1 cellular context compared by ENCODE assay signal in genomic region chr5:122924203-122924602, GRCh38.
TF ChIP-seq lines count a peak whose summit lies in the region.

No MANE protein-coding gene starts in this region.

TF ChIP-seq in K562, 482 proteins besides CTCF, POLR2A, EP300 and RAD21 (continued from another document):
- TF ChIP-seq CREB3 (tag; conservative IDR thresholded peaks at IDR 0.05; ENCODE audit: low read depth) (no peak), RBM14 (IDR thresholded peaks at IDR 0.05; ENCODE audit: borderline replicate concordance, insufficient read depth, low read depth, low read length) (no peak), CBX3 (IDR thresholded peaks at IDR 0.05; ENCODE audit: borderline replicate concordance in 1 of 2, low read length in 2 of 2) (no peak), SAFB (IDR thresholded peaks at IDR 0.05; ENCODE audit: borderline replicate concordance, low read depth, low read length) (no peak), TEAD2 (tag; IDR thresholded peaks at IDR 0.05) (no peak), MYNN (IDR thresholded peaks at IDR 0.05) (no peak), MYNN (CRISPR knock-in tag; IDR thresholded peaks at IDR 0.05) (no peak), ZNF583 (CRISPR knock-in tag; IDR thresholded peaks at IDR 0.05) (no peak), JUND (IDR thresholded peaks at IDR 0.05; ENCODE audit: borderline replicate concordance, low read depth, low read length) (no peak), JUND (tag; IDR thresholded peaks at IDR 0.05; ENCODE audit: borderline replicate concordance, low read depth, low read length) (no peak), VEZF1 (CRISPR knock-in tag; IDR thresholded peaks at IDR 0.05) (peak; percentile 65), ILF3 (IDR thresholded peaks at IDR 0.05; ENCODE audit: borderline replicate concordance) (no peak), ZBTB40 (IDR thresholded peaks at IDR 0.05) (no peak), ZBTB40 (CRISPR knock-in tag; IDR thresholded peaks at IDR 0.05) (no peak), ZNF395 (CRISPR knock-in tag; IDR thresholded peaks at IDR 0.05) (no peak), KDM1A (IDR thresholded peaks at IDR 0.05) (no peak), BRD9 (IDR thresholded peaks at IDR 0.05; ENCODE audit: low read depth, partially characterized antibody) (no peak), CBX1 (IDR thresholded peaks at IDR 0.05; ENCODE audit: low read depth) (no peak), HDAC2 (IDR thresholded peaks at IDR 0.05) (no peak), HMBOX1 (IDR thresholded peaks at IDR 0.05) (peak; percentile 77), ZNF639 (CRISPR knock-in tag; conservative IDR thresholded peaks at IDR 0.05 in 1 of 2, IDR thresholded peaks at IDR 0.05 in 1 of 2) (no peak), LCOR (CRISPR knock-in tag; IDR thresholded peaks at IDR 0.05) (no peak), ZNF740 (CRISPR knock-in tag; IDR thresholded peaks at IDR 0.05) (peak; percentile 83), ZNF740 (tag; IDR thresholded peaks at IDR 0.05) (peak in 1 of 2 experiments; percentile 67; a peak in 1 of 4 replicates), SMARCB1 (IDR thresholded peaks at IDR 0.05; ENCODE audit: insufficient read length, low read depth) (no peak), ZNF324 (CRISPR knock-in tag; IDR thresholded peaks at IDR 0.05) (no peak), SRF (CRISPR knock-in tag; IDR thresholded peaks at IDR 0.05) (no peak), FOSL1 (tag; conservative IDR thresholded peaks at IDR 0.05) (no peak), ESRRB (CRISPR knock-in tag; IDR thresholded peaks at IDR 0.05; ENCODE audit: borderline replicate concordance) (no peak), HDAC1 (IDR thresholded peaks at IDR 0.05) (no peak), TBL1XR1 (IDR thresholded peaks at IDR 0.05; ENCODE audit: low read length in 2 of 2) (no peak)
